Comparison of ENCODE assay signal across 18 cellular contexts in genomic region chr4:150782311-150782710, GRCh38.
DNase-seq lines count a peak whose midpoint lies in the region; ATAC-seq, FAIRE-seq and TF ChIP-seq lines count a peak whose summit lies in the region.
"Had no signal": no experiment of that assay in that cellular context is flagged by ENCODE, and none has a peak within 500 bp of the region (broad histone marks: within the 10 kb centered on the region; RNA-seq: fewer than 3 reads in every experiment).

No MANE protein-coding gene starts in this region.

- no peak for TF ChIP-seq CTCF in D721Med (IDR thresholded peaks at IDR 0.05; ENCODE audit: insufficient read depth, missing control alignments)
- TF ChIP-seq CTCF in WERI-Rb-1 (IDR thresholded peaks at IDR 0.05; ENCODE audit: low read depth, low read length), result no peak

- peaks cover 22% of the 10 kb centered on the region for H3K36me3 Mint-ChIP-seq in activated T-helper 17 cell treated with anti-CD3 and anti-CD28 coated beads, Interleukin-2, amount 50 U/mL, for 72 hours (ENCODE audit: low read depth)

- H3K27ac ChIP-seq in WERI-Rb-1, result peak overlapping the region; percentile 16; the same call in 1 of the 2 replicates
- H3K27ac ChIP-seq: SK-N-MC had no signal

- no peaks in the 10 kb centered on the region for H3K27me3 Mint-ChIP-seq in activated T-helper 17 cell treated with anti-CD3 and anti-CD28 coated beads, Interleukin-2, amount 50 U/mL, for 72 hours
- no peaks in the 10 kb centered on the region for H3K27me3 Mint-ChIP-seq in stimulated activated naive CD8-positive, alpha-beta T cell treated with anti-CD3 and anti-CD28 coated beads, Interleukin-15, amount 100 ng/mL, for 72 hours
- H3K27me3 Mint-ChIP-seq: activated naive CD4-positive, alpha-beta T cell treated with anti-CD3 and anti-CD28 coated beads, Interleukin-2, amount 50 U/mL, for 24 hours; CD4-positive, alpha-beta memory T cell had no signal

- no peak overlapping the region for H3K4me3 Mint-ChIP-seq in activated T-helper 17 cell treated with anti-CD3 and anti-CD28 coated beads, Interleukin-2, amount 50 U/mL, for 72 hours
- no peak overlapping the region for H3K4me3 Mint-ChIP-seq in stimulated activated naive CD8-positive, alpha-beta T cell treated with anti-CD3 and anti-CD28 coated beads, Interleukin-15, amount 100 ng/mL, for 72 hours
- H3K4me3 Mint-ChIP-seq: activated naive CD4-positive, alpha-beta T cell treated with anti-CD3 and anti-CD28 coated beads, Interleukin-2, amount 50 U/mL, for 24 hours; CD4-positive, alpha-beta memory T cell; HFFc6; stimulated activated effector memory CD8-positive, alpha-beta T cell treated with anti-CD3 and anti-CD28 coated beads, Interleukin-12 subunit alpha, Interleukin-12 subunit beta, amount 100 ng/mL, for 72 hours had no signal

- H3K9me3 Mint-ChIP-seq in activated T-helper 17 cell treated with anti-CD3 and anti-CD28 coated beads, Interleukin-2, amount 50 U/mL, for 72 hours, result no peaks in the 10 kb centered on the region
- H3K9me3 Mint-ChIP-seq in stimulated activated naive CD8-positive, alpha-beta T cell treated with anti-CD3 and anti-CD28 coated beads, Interleukin-15, amount 100 ng/mL, for 72 hours, result no peaks in the 10 kb centered on the region
- H3K9me3 Mint-ChIP-seq: activated naive CD4-positive, alpha-beta T cell treated with anti-CD3 and anti-CD28 coated beads, Interleukin-2, amount 50 U/mL, for 24 hours; CD4-positive, alpha-beta memory T cell; HFFc6; stimulated activated effector memory CD8-positive, alpha-beta T cell treated with anti-CD3 and anti-CD28 coated beads, Interleukin-12 subunit alpha, Interleukin-12 subunit beta, amount 100 ng/mL, for 72 hours had no signal

- no peaks in the 10 kb centered on the region for H3K4me1 Mint-ChIP-seq in activated T-helper 17 cell treated with anti-CD3 and anti-CD28 coated beads, Interleukin-2, amount 50 U/mL, for 72 hours
- H3K4me1 Mint-ChIP-seq in stimulated activated naive CD8-positive, alpha-beta T cell treated with anti-CD3 and anti-CD28 coated beads, Interleukin-15, amount 100 ng/mL, for 72 hours, result no peaks in the 10 kb centered on the region
- H3K4me1 Mint-ChIP-seq: activated naive CD4-positive, alpha-beta T cell treated with anti-CD3 and anti-CD28 coated beads, Interleukin-2, amount 50 U/mL, for 24 hours had no signal

- ATAC-seq in activated T-helper 17 cell treated with anti-CD3 and anti-CD28 coated beads, Interleukin-2, amount 50 U/mL, for 72 hours (replicated peaks), result no peak
- ATAC-seq in HG03097 (IDR thresholded peaks at IDR 0.05; ENCODE audit: low FRiP score, unreplicated experiment) (no peak), GM21447 (IDR thresholded peaks at IDR 0.05; ENCODE audit: unreplicated experiment) (no peak)
- no peak for ATAC-seq in stimulated activated naive CD8-positive, alpha-beta T cell treated with anti-CD3 and anti-CD28 coated beads, Interleukin-15, amount 100 ng/mL, for 72 hours
- ATAC-seq: left lobe of liver; stimulated activated effector memory CD8-positive, alpha-beta T cell treated with anti-CD3 and anti-CD28 coated beads, Interleukin-12 subunit alpha, Interleukin-12 subunit beta, amount 100 ng/mL, for 72 hours had no signal

- no peak overlapping the region for H3K27ac Mint-ChIP-seq in activated T-helper 17 cell treated with anti-CD3 and anti-CD28 coated beads, Interleukin-2, amount 50 U/mL, for 72 hours
- H3K27ac Mint-ChIP-seq in stimulated activated naive CD8-positive, alpha-beta T cell treated with anti-CD3 and anti-CD28 coated beads, Interleukin-15, amount 100 ng/mL, for 72 hours, result no peak overlapping the region
- H3K27ac Mint-ChIP-seq: HFFc6; stimulated activated effector memory CD8-positive, alpha-beta T cell treated with anti-CD3 and anti-CD28 coated beads, Interleukin-12 subunit alpha, Interleukin-12 subunit beta, amount 100 ng/mL, for 72 hours had no signal

- FAIRE-seq in D721Med (lab: Jason Lieb, UNC), result peak; percentile 38

- H3K27me3 ChIP-seq in WERI-Rb-1 (ENCODE audit: insufficient read depth, low read depth, severe bottlenecking), result no peaks in the 10 kb centered on the region

- no peak for DNase-seq in D721Med (ENCODE audit: insufficient read length, low spot score)
- peak; percentile 37 for DNase-seq in HT-29 (ENCODE audit: low spot score)
- no peak for DNase-seq in WERI-Rb-1
- peak; percentile 55 for DNase-seq in left kidney (ENCODE audit: low read depth, low spot score)
- no peak for DNase-seq in stimulated activated naive CD8-positive, alpha-beta T cell treated with anti-CD3 and anti-CD28 coated beads, Interleukin-15, amount 100 ng/mL, for 72 hours
- DNase-seq: CD4-positive, alpha-beta memory T cell; effector CD8-positive, alpha-beta T cell; glutamatergic neuron; HFFc6; NCI-H524; occipital lobe had no signal

- H3K36me3 ChIP-seq in WERI-Rb-1, result no peaks in the 10 kb centered on the region

- H3K4me3 ChIP-seq in WERI-Rb-1 (ENCODE audit: low read depth, low read length), result no peak overlapping the region
- H3K4me3 ChIP-seq: SK-N-MC had no signal

- no peaks in the 10 kb centered on the region for H3K9me3 ChIP-seq in WERI-Rb-1 (ENCODE audit: severe bottlenecking)

Comparison
In these comparisons a context has a peak if more than half of its experiments do, and no peak if none do; other contexts are left out.
1. DNase-seq: peak in HT-29 (single experiment) and left kidney (single experiment); none in D721Med (single experiment), WERI-Rb-1 (single experiment) and stimulated activated naive CD8-positive, alpha-beta T cell treated with anti-CD3 and anti-CD28 coated beads, Interleukin-15, amount 100 ng/mL, for 72 hours (0 of 2).